Comparison of ENCODE assay signal across 10 cellular contexts in the genomic region with DNA sequence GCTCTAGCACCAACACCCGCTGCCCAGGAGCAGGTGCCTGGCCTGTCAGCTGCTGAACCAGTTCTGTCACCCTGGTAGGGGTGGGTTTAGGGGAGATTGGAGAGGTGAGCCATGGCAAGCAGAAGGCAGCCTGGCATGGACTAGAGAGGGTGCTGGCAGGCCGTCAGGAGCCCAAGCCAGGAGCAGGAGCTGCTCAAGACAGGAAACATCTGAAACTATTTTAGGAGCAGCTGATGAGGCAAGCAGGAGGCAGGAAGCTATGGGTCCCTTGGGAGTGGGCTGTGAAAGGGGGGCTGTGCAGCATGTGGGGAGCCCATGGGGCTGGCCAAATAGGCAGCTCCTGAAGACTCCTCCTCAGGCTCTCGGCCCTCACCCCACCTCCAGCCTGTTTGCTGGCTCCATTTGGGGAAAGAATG. TPM values are rescaled to one million over a fixed set of nuclear protein-coding genes. Genes with fewer than 3 reads are reported as not detected.
A peak's percentile ranks its signal among the peaks of the same experiment; 100 is the strongest.
DNase-seq lines count a peak whose midpoint lies in the region; ATAC-seq and TF ChIP-seq lines count a peak whose summit lies in the region.
"Had no signal": no experiment of that assay in that cellular context is flagged by ENCODE, and none has a peak within 500 bp of the region (broad histone marks: within the 10 kb centered on the region; RNA-seq: fewer than 3 reads in every experiment).

No MANE protein-coding gene starts in this region.

- DNase-seq in EH (ENCODE audit: low read depth) = peak; percentile 69
- peak; percentile 7 to 52 for DNase-seq in NCI-H446 (lab: John Stamatoyannopoulos, UW)
- peak; percentile 89 to 90 for DNase-seq in uterus
- DNase-seq in effector CD8-positive, alpha-beta T cell (lab: John Stamatoyannopoulos, UW) = no peak
- DNase-seq in occipital lobe (lab: John Stamatoyannopoulos, UW) = no peak

- intact Hi-C loops in uterus (cut with DNase I; ENCODE audit: low total_unique reads) = no loop called here

- WGBS in mesodermal cell (ENCODE audit: insufficient coverage in 2 of 2), 2 experiments = 82 to 86% methylated on average over 1 to 2 of the region's 3 CpGs

- no peak for ATAC-seq in GM18505 (IDR thresholded peaks at IDR 0.05; ENCODE audit: unreplicated experiment)

- H3K9me3 ChIP-seq in mesodermal cell (ENCODE audit: control insufficient read depth, low read length) = no peaks in the 10 kb centered on the region
- H3K9me3 ChIP-seq in uterus = no peaks in the 10 kb centered on the region

- no peaks in the 10 kb centered on the region for H3K36me3 ChIP-seq in mesodermal cell (ENCODE audit: control insufficient read depth, insufficient read depth, low read length)
- H3K36me3 ChIP-seq in uterus = no peaks in the 10 kb centered on the region

- no peaks in the 10 kb centered on the region for H3K27me3 ChIP-seq in uterus

- H3K4me1 ChIP-seq in mesodermal cell (ENCODE audit: control insufficient read depth, insufficient read depth, low read length, poor library complexity, severe bottlenecking) = peaks cover 41% of the 10 kb centered on the region
- peaks cover 0 to 32% of the 10 kb centered on the region in 2 donors for H3K4me1 ChIP-seq in uterus

- peak in 1 of 4 experiments; percentile 4 for TF ChIP-seq CTCF in uterus (IDR thresholded peaks at IDR 0.05)

- peak overlapping the region; percentile 86 for H3K27ac ChIP-seq in cingulate gyrus (ENCODE audit: low read depth, low read length)
- peak overlapping the region; percentile 88 for H3K27ac ChIP-seq in mesodermal cell (ENCODE audit: low read depth, low read length, severe bottlenecking)
- peak overlapping the region; percentile 92 to 94 for H3K27ac ChIP-seq in uterus
- H3K27ac ChIP-seq: KMS-11 had no signal

- TF ChIP-seq POLR2A in uterus (IDR thresholded peaks at IDR 0.05) (no peak), GM18505 (IDR thresholded peaks at IDR 0.05; ENCODE audit: borderline replicate concordance, extremely low read depth, insufficient read depth, insufficient read length) (no peak)

- peak overlapping the region; percentile 11 for H3K4me3 ChIP-seq in mesodermal cell (ENCODE audit: extremely low read depth, insufficient read depth, low read length, poor library complexity, severe bottlenecking)
- no peak overlapping the region for H3K4me3 ChIP-seq in uterus

RNA-seq across cellular contexts. Expression of a gene that starts 2.3 kb away (rescaled TPM):
- polyA plus RNA-seq in mesodermal cell (2013, experiment 1 of 2) = 17.4 TPM
- polyA plus RNA-seq in mesodermal cell (2013, experiment 2 of 2) = 14.4 TPM
- 10 to 100 TPM in 1 of 4 donors, 1 to 10 TPM in 3; 3.1 to 16.7 (median 6.6) TPM for total RNA-seq in uterus
- 12.3 TPM for total RNA-seq in occipital lobe

RNA-seq across cellular contexts. Expression of a gene that starts 5.7 kb away (rescaled TPM):
- polyA plus RNA-seq in mesodermal cell (2013, experiment 1 of 2) = not detected
- polyA plus RNA-seq in mesodermal cell (2013, experiment 2 of 2) = not detected
- total RNA-seq in uterus = 1 to 10 TPM in 1 of 4 donors, under 1 TPM in 1, not detected in 2; 0.41 to 1.6 TPM
- not detected for total RNA-seq in occipital lobe
- total RNA-seq: mononuclear cell had no signal

RNA-seq across cellular contexts. Expression of a gene that starts 8.4 kb away (rescaled TPM):
- polyA plus RNA-seq in mesodermal cell (2013, experiment 1 of 2) = 4.5 TPM
- polyA plus RNA-seq in mesodermal cell (2013, experiment 2 of 2) = 4.2 TPM
- total RNA-seq in uterus (100 to 1,000 TPM in 1 of 4 donors, 10 to 100 TPM in 3; 21.3 to 114 (median 63.0) TPM), occipital lobe (3.4 TPM)

RNA-seq across cellular contexts. Expression of a gene that starts 19.0 kb away (rescaled TPM):
- 34.9 TPM for polyA plus RNA-seq in mesodermal cell (2013, experiment 1 of 2)
- 30.8 TPM for polyA plus RNA-seq in mesodermal cell (2013, experiment 2 of 2)
- total RNA-seq in uterus = 10 to 100 TPM; 41.8 to 58.4 (median 50.9) TPM
- total RNA-seq in occipital lobe = 70.3 TPM

RNA-seq across cellular contexts. Expression of a gene that starts 51.0 kb away (rescaled TPM):
- 11.2 TPM for polyA plus RNA-seq in mesodermal cell (2013, experiment 1 of 2)
- 11.5 TPM for polyA plus RNA-seq in mesodermal cell (2013, experiment 2 of 2)
- total RNA-seq in uterus = 10 to 100 TPM in 1 of 4 donors, 1 to 10 TPM in 3; 1.5 to 17.4 (median 4.0) TPM
- 2.2 TPM for total RNA-seq in occipital lobe

Comparison
In these comparisons a context has a peak if more than half of its experiments do, and no peak if none do; other contexts are left out.
1. DNase-seq: peak in EH (single experiment), NCI-H446 (2 of 2) and uterus (2 of 2); none in effector CD8-positive, alpha-beta T cell (single experiment) and occipital lobe (single experiment).
2. Peak in every context shown above with its lines, with median percentiles within 50 percentile points of each other: H3K27ac ChIP-seq.